Comparison of ENCODE assay signal across 30 cellular contexts in genomic region chr10:130984686-130985085, GRCh38.
"Had no signal": no experiment of that assay in that cellular context is flagged by ENCODE, and none has a peak within 500 bp of the region (broad histone marks: within the 10 kb centered on the region; RNA-seq: fewer than 3 reads in every experiment).

No MANE protein-coding gene starts in this region.

- H3K9me3 ChIP-seq: ascending aorta, colonic mucosa, gastrocnemius medialis had no signal

- H3K27me3 ChIP-seq: ascending aorta, cardiac muscle cell, colonic mucosa, gastrocnemius medialis had no signal

- H3K4me3 ChIP-seq: ascending aorta, breast epithelium, cardiac muscle cell, colonic mucosa, gastrocnemius medialis, heart left ventricle had no signal

- H3K4me1 Mint-ChIP-seq: activated B cell treated with CpG ODN at 0.5 μM for 24 hours; activated CD8-positive, alpha-beta memory T cell treated with anti-CD3 and anti-CD28 coated beads, Interleukin-2, amount 10 ng/mL, durations not matched to agents 7 days and 5 days; activated naive CD4-positive, alpha-beta T cell treated with anti-CD3 and anti-CD28 coated beads, Interleukin-2, amount 10 ng/mL, durations not matched to agents 7 days and 5 days; activated naive CD8-positive, alpha-beta T cell treated with anti-CD3 and anti-CD28 coated beads, Interleukin-2, amount 10 ng/mL, durations not matched to agents 7 days and 5 days had no signal

- H3K36me3 Mint-ChIP-seq: activated CD8-positive, alpha-beta memory T cell treated with anti-CD3 and anti-CD28 coated beads, Interleukin-2, amount 10 ng/mL, durations not matched to agents 7 days and 5 days; activated naive CD4-positive, alpha-beta T cell treated with anti-CD3 and anti-CD28 coated beads, Interleukin-2, amount 10 ng/mL, durations not matched to agents 7 days and 5 days; activated naive CD8-positive, alpha-beta T cell treated with anti-CD3 and anti-CD28 coated beads, Interleukin-2, amount 10 ng/mL, durations not matched to agents 7 days and 5 days; brain had no signal

- H3K36me3 ChIP-seq: ascending aorta, breast epithelium, cardiac muscle cell, colonic mucosa, gastrocnemius medialis, heart left ventricle had no signal

- DNase-seq: activated B cell treated with CpG ODN at 0.5 μM for 24 hours; activated CD4-positive, alpha-beta T cell treated with anti-CD3 and anti-CD28 coated beads for 48 hours; activated CD4-positive, alpha-beta T cell treated with anti-CD3 and anti-CD28 coated beads, Interleukin-2, amount 50 U/mL, for 1 hour; activated CD4-positive, alpha-beta T cell treated with anti-CD3 and anti-CD28 coated beads, Interleukin-2, amount 50 U/mL, for 48 hours; activated CD8-positive, alpha-beta memory T cell treated with anti-CD3 and anti-CD28 coated beads, Interleukin-2, amount 50 U/mL, for 4 hours; activated CD8-positive, alpha-beta T cell treated with anti-CD3 and anti-CD28 coated beads for 36 hours; activated gamma-delta T cell; activated naive CD4-positive, alpha-beta T cell; activated naive CD4-positive, alpha-beta T cell treated with anti-CD3 and anti-CD28 coated beads, Interleukin-2, amount 10 ng/mL, durations not matched to agents 7 days and 5 days; activated naive CD8-positive, alpha-beta T cell treated with anti-CD3 and anti-CD28 coated beads, Interleukin-2, amount 10 ng/mL, durations not matched to agents 7 days and 5 days; activated T-cell treated with anti-CD3 and anti-CD28 coated beads for 4 hours; activated T-cell treated with anti-CD3 and anti-CD28 coated beads, Interleukin-2, amount 50 U/mL, for 24 hours; activated T-cell treated with anti-CD3 and anti-CD28 coated beads, Interleukin-2, amount 50 U/mL, for 72 hours; central memory CD4-positive, alpha-beta T cell; cerebellar nuclear complex; colonic mucosa; effector CD8-positive, alpha-beta T cell; foreskin fibroblast; gastrocnemius medialis; glutamatergic neuron; heart left ventricle; T-helper 2 cell had no signal

- H3K27ac ChIP-seq: ascending aorta, breast epithelium, cardiac muscle cell, colonic mucosa, epithelial cell of prostate, gastrocnemius medialis, heart left ventricle, VCaP had no signal

- H3K27me3 Mint-ChIP-seq: activated B cell treated with CpG ODN at 0.5 μM for 24 hours; activated CD8-positive, alpha-beta memory T cell treated with anti-CD3 and anti-CD28 coated beads, Interleukin-2, amount 10 ng/mL, durations not matched to agents 7 days and 5 days; activated CD8-positive, alpha-beta T cell treated with anti-CD3 and anti-CD28 coated beads for 36 hours; activated naive CD4-positive, alpha-beta T cell treated with anti-CD3 and anti-CD28 coated beads, Interleukin-2, amount 10 ng/mL, durations not matched to agents 7 days and 5 days; activated naive CD8-positive, alpha-beta T cell treated with anti-CD3 and anti-CD28 coated beads, Interleukin-2, amount 10 ng/mL, durations not matched to agents 7 days and 5 days; activated T-cell treated with anti-CD3 and anti-CD28 coated beads, Interleukin-2, amount 50 U/mL, for 24 hours had no signal

- H3K27ac Mint-ChIP-seq: activated B cell treated with CpG ODN at 0.5 μM for 24 hours; activated CD8-positive, alpha-beta memory T cell treated with anti-CD3 and anti-CD28 coated beads, Interleukin-2, amount 10 ng/mL, durations not matched to agents 7 days and 5 days; activated CD8-positive, alpha-beta T cell treated with anti-CD3 and anti-CD28 coated beads for 36 hours; activated naive CD4-positive, alpha-beta T cell treated with anti-CD3 and anti-CD28 coated beads, Interleukin-2, amount 50 U/mL, for 72 hours; activated naive CD8-positive, alpha-beta T cell treated with anti-CD3 and anti-CD28 coated beads, Interleukin-2, amount 10 ng/mL, durations not matched to agents 7 days and 5 days; activated T-cell treated with anti-CD3 and anti-CD28 coated beads, Interleukin-2, amount 50 U/mL, for 24 hours; activated T-cell treated with anti-CD3 and anti-CD28 coated beads, Interleukin-2, amount 50 U/mL, for 72 hours; brain had no signal

- H3K4me3 Mint-ChIP-seq: activated B cell treated with CpG ODN at 0.5 μM for 24 hours; activated CD8-positive, alpha-beta memory T cell treated with anti-CD3 and anti-CD28 coated beads, Interleukin-2, amount 10 ng/mL, durations not matched to agents 7 days and 5 days; activated CD8-positive, alpha-beta T cell treated with anti-CD3 and anti-CD28 coated beads for 36 hours; activated naive CD4-positive, alpha-beta T cell treated with anti-CD3 and anti-CD28 coated beads, Interleukin-2, amount 10 ng/mL, durations not matched to agents 7 days and 5 days; activated naive CD8-positive, alpha-beta T cell treated with anti-CD3 and anti-CD28 coated beads, Interleukin-2, amount 10 ng/mL, durations not matched to agents 7 days and 5 days; activated T-cell treated with anti-CD3 and anti-CD28 coated beads, Interleukin-2, amount 50 U/mL, for 24 hours; activated T-cell treated with anti-CD3 and anti-CD28 coated beads, Interleukin-2, amount 50 U/mL, for 72 hours; brain had no signal

- H3K4me1 ChIP-seq: ascending aorta, breast epithelium, colonic mucosa, gastrocnemius medialis, heart left ventricle had no signal
